Comparison of ENCODE assay signal across 23 cellular contexts in genomic region chr12:32176606-32177005, GRCh38.
DNase-seq lines count a peak whose midpoint lies in the region; ATAC-seq, FAIRE-seq and TF ChIP-seq lines count a peak whose summit lies in the region.
"Had no signal": no experiment of that assay in that cellular context is flagged by ENCODE, and none has a peak within 500 bp of the region (broad histone marks: within the 10 kb centered on the region; RNA-seq: fewer than 3 reads in every experiment).

No MANE protein-coding gene starts in this region.

- H3K4me3 Mint-ChIP-seq in activated naive CD4-positive, alpha-beta T cell treated with anti-CD3 and anti-CD28 coated beads, Interleukin-2, amount 10 ng/mL, durations not matched to agents 7 days and 5 days = no peak overlapping the region
- no peak overlapping the region for H3K4me3 Mint-ChIP-seq in activated T-helper 17 cell treated with anti-CD3 and anti-CD28 coated beads, Interleukin-2, amount 50 U/mL, for 72 hours
- H3K4me3 Mint-ChIP-seq in H9 = no peak overlapping the region
- H3K4me3 Mint-ChIP-seq: B cell; CD14-positive monocyte; CD4-positive, alpha-beta T cell; CD8-positive, alpha-beta memory T cell; HFFc6 had no signal

- peak; percentile 64 for FAIRE-seq in islet of Langerhans (lab: Jason Lieb, UNC)
- FAIRE-seq: A204.1, GM12878, GM19239, H1 had no signal

- no peak overlapping the region for H3K4me2 ChIP-seq in H9 (ENCODE audit: insufficient read depth, insufficient read length, low read length)
- H3K4me2 ChIP-seq: BLaER1 had no signal

- no peak overlapping the region for H3K9ac ChIP-seq in H9 (ENCODE audit: extremely low read depth, insufficient read length, low read length)
- H3K9ac ChIP-seq: BLaER1, GM23248 had no signal

- CTCF ChIA-PET in activated naive CD4-positive, alpha-beta T cell treated with anti-CD3 and anti-CD28 coated beads, Interleukin-2, amount 10 ng/mL, durations not matched to agents 7 days and 5 days (lab: Charles Lee) = no interaction called here

- no peaks in the 10 kb centered on the region for H3K27me3 ChIP-seq in H9 (ENCODE audit: insufficient read depth, low read length)
- H3K27me3 ChIP-seq: BLaER1 had no signal

- H3K56ac ChIP-seq in H9 (ENCODE audit: insufficient read length, low read depth, low read length) = no peak overlapping the region

- H3K4me1 ChIP-seq in H9 (ENCODE audit: insufficient read depth, low read length) = peaks cover 12% of the 10 kb centered on the region; the same call in 1 of the 2 replicates

- no CpG with 5 or more reads among the region's 2 CpGs for WGBS in H9 (ENCODE audit: extremely low coverage, insufficient read length, low lambda C conversion rate)

- no peak for ATAC-seq in activated naive CD4-positive, alpha-beta T cell treated with anti-CD3 and anti-CD28 coated beads, Interleukin-2, amount 50 U/mL, for 72 hours
- no peak for ATAC-seq in activated T-helper 17 cell treated with anti-CD3 and anti-CD28 coated beads, Interleukin-2, amount 50 U/mL, for 72 hours (replicated peaks)
- ATAC-seq: GM12878 had no signal

- H3K23me2 ChIP-seq in H9 (ENCODE audit: insufficient read length, low read depth, low read length, poor library complexity, severe bottlenecking) = no peaks in the 10 kb centered on the region

- H3K79me2 ChIP-seq in H9 (ENCODE audit: insufficient read depth, low read length) = no peaks in the 10 kb centered on the region

- no peak overlapping the region for H3K14ac ChIP-seq in H9 (ENCODE audit: insufficient read depth, low read length)

- no peak overlapping the region for H4K5ac ChIP-seq in H9 (ENCODE audit: insufficient read length, low read depth, low read length)

- H3K36me3 Mint-ChIP-seq in activated naive CD4-positive, alpha-beta T cell treated with anti-CD3 and anti-CD28 coated beads, Interleukin-2, amount 10 ng/mL, durations not matched to agents 7 days and 5 days = no peaks in the 10 kb centered on the region
- peaks cover 0 to 5% of the 10 kb centered on the region in 2 donors for H3K36me3 Mint-ChIP-seq in activated naive CD4-positive, alpha-beta T cell treated with anti-CD3 and anti-CD28 coated beads, Interleukin-2, amount 50 U/mL, for 72 hours
- no peaks in the 10 kb centered on the region for H3K36me3 Mint-ChIP-seq in activated T-helper 17 cell treated with anti-CD3 and anti-CD28 coated beads, Interleukin-2, amount 50 U/mL, for 72 hours (ENCODE audit: low read depth)
- peaks cover 0 to 50% (median 24%) of the 10 kb centered on the region in 3 experiments; a peak in 6 of 7 replicates for H3K36me3 Mint-ChIP-seq in H9 (ENCODE audit: insufficient read depth in 1 of 3, low read depth in 3 of 3)

- no peak overlapping the region for H2BK15ac ChIP-seq in H9 (ENCODE audit: low read depth, low read length)

- no peaks in the 10 kb centered on the region for H3K9me3 ChIP-seq in H9 (ENCODE audit: control insufficient read depth, low read depth, low read length)
- H3K9me3 ChIP-seq: BLaER1, HAP-1 had no signal

- H2BK120ac ChIP-seq in H9 (ENCODE audit: low read depth, low read length, poor library complexity, severe bottlenecking) = no peak overlapping the region

- H2BK20ac ChIP-seq in H9 (ENCODE audit: low read depth, low read length, poor library complexity, severe bottlenecking) = no peak overlapping the region

- no peak overlapping the region for H4K91ac ChIP-seq in H9 (ENCODE audit: insufficient read length, low read depth, low read length)

- H3K4ac ChIP-seq in H9 (ENCODE audit: low read depth, low read length) = no peak overlapping the region

- H2BK5ac ChIP-seq in H9 (ENCODE audit: insufficient read length, low read length) = no peak overlapping the region

- no peak overlapping the region for H2AK5ac ChIP-seq in H9 (ENCODE audit: insufficient read length, low read length)

- H4K8ac ChIP-seq in H9 (replicated peaks; ENCODE audit: insufficient read length, low read depth, low read length) = no peak overlapping the region

- H3K4me1 Mint-ChIP-seq in activated naive CD4-positive, alpha-beta T cell treated with anti-CD3 and anti-CD28 coated beads, Interleukin-2, amount 10 ng/mL, durations not matched to agents 7 days and 5 days = no peaks in the 10 kb centered on the region
- no peaks in the 10 kb centered on the region for H3K4me1 Mint-ChIP-seq in activated T-helper 17 cell treated with anti-CD3 and anti-CD28 coated beads, Interleukin-2, amount 50 U/mL, for 72 hours
- peaks cover 40 to 43% of the 10 kb centered on the region in 2 experiments for H3K4me1 Mint-ChIP-seq in H9
- H3K4me1 Mint-ChIP-seq: B cell; CD14-positive monocyte; CD8-positive, alpha-beta memory T cell had no signal

- no peak overlapping the region for H3K23ac ChIP-seq in H9 (ENCODE audit: insufficient read length, low read depth, low read length)

- no peak overlapping the region for H3T11ph ChIP-seq in H9 (ENCODE audit: low read length)

- TF ChIP-seq CTCF in VCaP (conservative IDR thresholded peaks at IDR 0.05) (no peak), H9 (conservative IDR thresholded peaks at IDR 0.05) (no peak)

- H3K27me3 Mint-ChIP-seq in activated naive CD4-positive, alpha-beta T cell treated with anti-CD3 and anti-CD28 coated beads, Interleukin-2, amount 10 ng/mL, durations not matched to agents 7 days and 5 days = no peaks in the 10 kb centered on the region
- H3K27me3 Mint-ChIP-seq in activated T-helper 17 cell treated with anti-CD3 and anti-CD28 coated beads, Interleukin-2, amount 50 U/mL, for 72 hours = no peaks in the 10 kb centered on the region
- H3K27me3 Mint-ChIP-seq in H9 (ENCODE audit: low read depth) = no peaks in the 10 kb centered on the region
- H3K27me3 Mint-ChIP-seq: B cell; CD4-positive, alpha-beta T cell had no signal

- peak overlapping the region; percentile 1 for H3K27ac Mint-ChIP-seq in activated naive CD4-positive, alpha-beta T cell treated with anti-CD3 and anti-CD28 coated beads, Interleukin-2, amount 10 ng/mL, durations not matched to agents 7 days and 5 days
- no peak overlapping the region for H3K27ac Mint-ChIP-seq in activated naive CD4-positive, alpha-beta T cell treated with anti-CD3 and anti-CD28 coated beads, Interleukin-2, amount 50 U/mL, for 72 hours
- no peak overlapping the region for H3K27ac Mint-ChIP-seq in activated T-helper 17 cell treated with anti-CD3 and anti-CD28 coated beads, Interleukin-2, amount 50 U/mL, for 72 hours
- H3K27ac Mint-ChIP-seq in H9 = no peak overlapping the region
- H3K27ac Mint-ChIP-seq: B cell; CD14-positive monocyte; CD4-positive, alpha-beta T cell; HFFc6 had no signal

- H3K18ac ChIP-seq in H9 (ENCODE audit: insufficient read length, low read depth, low read length) = no peak overlapping the region

- H3K79me1 ChIP-seq in H9 (ENCODE audit: insufficient read depth, low read depth, low read length, poor library complexity, severe bottlenecking) = peaks cover 11% of the 10 kb centered on the region

- no peak for DNase-seq in activated naive CD4-positive, alpha-beta T cell treated with anti-CD3 and anti-CD28 coated beads, Interleukin-2, amount 10 ng/mL, durations not matched to agents 7 days and 5 days
- DNase-seq in activated naive CD4-positive, alpha-beta T cell treated with anti-CD3 and anti-CD28 coated beads, Interleukin-2, amount 50 U/mL, for 72 hours (ENCODE audit: low spot score in 2 of 2) = no peak
- no peak for DNase-seq in H9
- DNase-seq: CD4-positive, alpha-beta T cell; CD8-positive, alpha-beta memory T cell; DMS 273 treated with DMSO at 0.1 percent for 48 hours; DMS79; EL; GDM1; GM23248; HFFc6 had no signal

- H3K27ac ChIP-seq in VCaP = peak overlapping the region; percentile 59
- no peak overlapping the region for H3K27ac ChIP-seq in H9 (ENCODE audit: insufficient read length, low read depth, low read length)
- H3K27ac ChIP-seq: 22Rv1, BLaER1, GM23248 had no signal

- H4K20me1 ChIP-seq in H9 (ENCODE audit: control insufficient read depth, insufficient read depth, insufficient read length) = no peaks in the 10 kb centered on the region
- H4K20me1 ChIP-seq: BLaER1 had no signal

- H2AFZ ChIP-seq in H9 (ENCODE audit: low read length) = no peak overlapping the region
- H2AFZ ChIP-seq: GM23248 had no signal

- no peak overlapping the region for H2BK12ac ChIP-seq in H9 (ENCODE audit: insufficient read length, low read depth, low read length)

- H3K9me3 Mint-ChIP-seq in activated naive CD4-positive, alpha-beta T cell treated with anti-CD3 and anti-CD28 coated beads, Interleukin-2, amount 10 ng/mL, durations not matched to agents 7 days and 5 days = no peaks in the 10 kb centered on the region
- H3K9me3 Mint-ChIP-seq in activated naive CD4-positive, alpha-beta T cell treated with anti-CD3 and anti-CD28 coated beads, Interleukin-2, amount 50 U/mL, for 72 hours = no peaks in the 10 kb centered on the region
- no peaks in the 10 kb centered on the region for H3K9me3 Mint-ChIP-seq in activated T-helper 17 cell treated with anti-CD3 and anti-CD28 coated beads, Interleukin-2, amount 50 U/mL, for 72 hours
- no peaks in the 10 kb centered on the region for H3K9me3 Mint-ChIP-seq in H9
- H3K9me3 Mint-ChIP-seq: CD14-positive monocyte; CD4-positive, alpha-beta T cell; CD8-positive, alpha-beta memory T cell; HFFc6 had no signal
